In the genomic region with DNA sequence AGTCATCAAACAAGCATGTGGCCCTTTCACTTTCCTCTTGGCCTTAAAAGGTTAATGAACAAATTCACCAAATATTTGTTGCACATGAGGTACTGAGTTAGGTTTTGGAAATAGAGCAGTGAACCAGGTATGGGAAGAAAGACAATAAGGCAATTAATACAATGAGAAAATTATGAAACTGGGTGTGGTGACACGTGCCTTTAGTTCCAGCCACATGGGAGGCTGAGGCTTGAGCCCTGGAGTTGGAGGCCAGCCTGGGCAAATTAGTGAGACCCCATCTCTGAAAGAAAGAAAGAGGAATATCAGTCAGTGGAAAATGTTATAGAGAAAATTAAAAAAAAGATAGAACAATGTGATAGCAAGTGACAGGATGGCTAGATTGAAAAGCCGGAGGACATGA, we compare ENCODE assay signal across 22 cellular contexts. TPM values are rescaled to one million over a fixed set of nuclear protein-coding genes. Genes with fewer than 3 reads are reported as not detected.
DNase-seq lines count a peak whose midpoint lies in the region; ATAC-seq and TF ChIP-seq lines count a peak whose summit lies in the region.
"Had no signal": no experiment of that assay in that cellular context is flagged by ENCODE, and none has a peak within 500 bp of the region (broad histone marks: within the 10 kb centered on the region; RNA-seq: fewer than 3 reads in every experiment).

No MANE protein-coding gene starts in this region.

- no peak for TF ChIP-seq CTCF in GM10248 (IDR thresholded peaks at IDR 0.05; ENCODE audit: control extremely low read depth, extremely low read depth, low read depth, missing control alignments)

- CTCF ChIA-PET in activated naive CD4-positive, alpha-beta T cell treated with anti-CD3 and anti-CD28 coated beads, Interleukin-2, amount 10 ng/mL, durations not matched to agents 7 days and 5 days (lab: Charles Lee), result no interaction called here
- CTCF ChIA-PET in activated naive CD4-positive, alpha-beta T cell treated with anti-CD3 and anti-CD28 coated beads for 36 hours (lab: Charles Lee), result no interaction called here
- CTCF ChIA-PET in GM10248 (lab: Yijun Ruan, JAX), result no interaction called here

- intact Hi-C loops in activated naive CD4-positive, alpha-beta T cell treated with anti-CD3 and anti-CD28 coated beads for 36 hours (cut with micrococcal nuclease), result no loop called here
- intact Hi-C loops in activated T-helper 1 cell treated with anti-CD3 and anti-CD28 coated beads, Interleukin-12 subunit alpha, Interleukin-12 subunit beta, Interleukin-2, Interleukin-4 antibody, amounts not matched to agents 30 ng/mL and 10 ng/mL and 1 ng/mL, durations not matched to agents 14 hours and 24 hours and 36 hours (cut with micrococcal nuclease), result no loop called here

- H3K4me3 Mint-ChIP-seq in activated naive CD4-positive, alpha-beta T cell treated with anti-CD3 and anti-CD28 coated beads, Interleukin-2, amount 10 ng/mL, durations not matched to agents 7 days and 5 days, result no peak overlapping the region
- H3K4me3 Mint-ChIP-seq in activated naive CD4-positive, alpha-beta T cell treated with anti-CD3 and anti-CD28 coated beads for 36 hours, result no peak overlapping the region
- peak overlapping the region; percentile 12 for H3K4me3 Mint-ChIP-seq in activated T-helper 1 cell treated with anti-CD3 and anti-CD28 coated beads, Interleukin-12 subunit alpha, Interleukin-12 subunit beta, Interleukin-2, Interleukin-4 antibody, amounts not matched to agents 30 ng/mL and 10 ng/mL and 1 ng/mL, durations not matched to agents 14 hours and 24 hours and 36 hours
- H3K4me3 Mint-ChIP-seq in activated naive CD8-positive, alpha-beta T cell treated with anti-CD3 and anti-CD28 coated beads for 36 hours, result peak overlapping the region; percentile 82
- H3K4me3 Mint-ChIP-seq in stimulated activated memory B cell treated with anti-CD40 and anti-IgM and Interleukin-4, amounts not matched to agents 10 μg/mL and 1 μg/mL and 100 μg/mL, for 72 hours, result peak overlapping the region; percentile 22
- H3K4me3 Mint-ChIP-seq: HFFc6 had no signal

- POLR2A ChIA-PET in GM10248 (lab: Yijun Ruan, JAX), result no interaction called here

- H3K36me3 Mint-ChIP-seq in activated naive CD4-positive, alpha-beta T cell treated with anti-CD3 and anti-CD28 coated beads, Interleukin-2, amount 10 ng/mL, durations not matched to agents 7 days and 5 days, result no peaks in the 10 kb centered on the region
- H3K36me3 Mint-ChIP-seq in activated naive CD4-positive, alpha-beta T cell treated with anti-CD3 and anti-CD28 coated beads for 36 hours (ENCODE audit: low read depth), result no peaks in the 10 kb centered on the region
- peaks cover 7% of the 10 kb centered on the region for H3K36me3 Mint-ChIP-seq in activated T-helper 1 cell treated with anti-CD3 and anti-CD28 coated beads, Interleukin-12 subunit alpha, Interleukin-12 subunit beta, Interleukin-2, Interleukin-4 antibody, amounts not matched to agents 30 ng/mL and 10 ng/mL and 1 ng/mL, durations not matched to agents 14 hours and 24 hours and 36 hours (ENCODE audit: low read depth)
- peaks cover 32% of the 10 kb centered on the region for H3K36me3 Mint-ChIP-seq in activated naive CD8-positive, alpha-beta T cell treated with anti-CD3 and anti-CD28 coated beads for 36 hours
- H3K36me3 Mint-ChIP-seq in stimulated activated memory B cell treated with anti-CD40 and anti-IgM and Interleukin-4, amounts not matched to agents 10 μg/mL and 1 μg/mL and 100 μg/mL, for 72 hours, result no peaks in the 10 kb centered on the region
- H3K36me3 Mint-ChIP-seq: CD4-positive, alpha-beta memory T cell had no signal

- H3K4me1 Mint-ChIP-seq in activated naive CD4-positive, alpha-beta T cell treated with anti-CD3 and anti-CD28 coated beads, Interleukin-2, amount 10 ng/mL, durations not matched to agents 7 days and 5 days, result no peaks in the 10 kb centered on the region
- peaks cover 10% of the 10 kb centered on the region for H3K4me1 Mint-ChIP-seq in activated naive CD4-positive, alpha-beta T cell treated with anti-CD3 and anti-CD28 coated beads for 36 hours (ENCODE audit: low read depth)
- peaks cover 23% of the 10 kb centered on the region for H3K4me1 Mint-ChIP-seq in activated T-helper 1 cell treated with anti-CD3 and anti-CD28 coated beads, Interleukin-12 subunit alpha, Interleukin-12 subunit beta, Interleukin-2, Interleukin-4 antibody, amounts not matched to agents 30 ng/mL and 10 ng/mL and 1 ng/mL, durations not matched to agents 14 hours and 24 hours and 36 hours (ENCODE audit: low read depth)
- peaks cover 29% of the 10 kb centered on the region for H3K4me1 Mint-ChIP-seq in activated naive CD8-positive, alpha-beta T cell treated with anti-CD3 and anti-CD28 coated beads for 36 hours
- H3K4me1 Mint-ChIP-seq in stimulated activated memory B cell treated with anti-CD40 and anti-IgM and Interleukin-4, amounts not matched to agents 10 μg/mL and 1 μg/mL and 100 μg/mL, for 72 hours, result peaks cover 7% of the 10 kb centered on the region
- H3K4me1 Mint-ChIP-seq: CD4-positive, alpha-beta memory T cell had no signal

- ATAC-seq in stimulated activated memory B cell treated with anti-CD40 and anti-IgM and Interleukin-4, amounts not matched to agents 10 μg/mL and 1 μg/mL and 100 μg/mL, for 72 hours, result no peak
- ATAC-seq: K562 had no signal

- H3K27me3 Mint-ChIP-seq in activated naive CD4-positive, alpha-beta T cell treated with anti-CD3 and anti-CD28 coated beads, Interleukin-2, amount 10 ng/mL, durations not matched to agents 7 days and 5 days, result no peaks in the 10 kb centered on the region
- H3K27me3 Mint-ChIP-seq in activated naive CD4-positive, alpha-beta T cell treated with anti-CD3 and anti-CD28 coated beads for 36 hours (ENCODE audit: low read depth), result no peaks in the 10 kb centered on the region
- no peaks in the 10 kb centered on the region for H3K27me3 Mint-ChIP-seq in activated T-helper 1 cell treated with anti-CD3 and anti-CD28 coated beads, Interleukin-12 subunit alpha, Interleukin-12 subunit beta, Interleukin-2, Interleukin-4 antibody, amounts not matched to agents 30 ng/mL and 10 ng/mL and 1 ng/mL, durations not matched to agents 14 hours and 24 hours and 36 hours (ENCODE audit: insufficient read depth)
- no peaks in the 10 kb centered on the region for H3K27me3 Mint-ChIP-seq in activated naive CD8-positive, alpha-beta T cell treated with anti-CD3 and anti-CD28 coated beads for 36 hours
- H3K27me3 Mint-ChIP-seq in stimulated activated memory B cell treated with anti-CD40 and anti-IgM and Interleukin-4, amounts not matched to agents 10 μg/mL and 1 μg/mL and 100 μg/mL, for 72 hours, result no peaks in the 10 kb centered on the region

- no peak for DNase-seq in activated naive CD4-positive, alpha-beta T cell treated with anti-CD3 and anti-CD28 coated beads, Interleukin-2, amount 10 ng/mL, durations not matched to agents 7 days and 5 days
- no peak for DNase-seq in activated naive CD4-positive, alpha-beta T cell treated with anti-CD3 and anti-CD28 coated beads for 36 hours
- no peak for DNase-seq in activated T-helper 1 cell treated with anti-CD3 and anti-CD28 coated beads, Interleukin-12 subunit alpha, Interleukin-12 subunit beta, Interleukin-2, Interleukin-4 antibody, amounts not matched to agents 30 ng/mL and 10 ng/mL and 1 ng/mL, durations not matched to agents 14 hours and 24 hours and 36 hours (ENCODE audit: low spot score)
- DNase-seq in activated naive CD8-positive, alpha-beta T cell treated with anti-CD3 and anti-CD28 coated beads for 36 hours, result no peak
- DNase-seq in GM10248 (ENCODE audit: extremely low spot score) (no peak), NCI-H1930 (lab: John Stamatoyannopoulos, UW) (no peak)
- DNase-seq: C1 segment of cervical spinal cord; Caco-2; CD4-positive, alpha-beta memory T cell; GDM1; GOT3; HFFc6; MV-4-11; NCI-H1105; NCI-H1436 treated with DMSO at 0.1 percent for 48 hours; NCI-H187 treated with DMSO at 0.1 percent for 48 hours; NCI-H2107; NCI-H446; NCI-H524 treated with DMSO at 0.1 percent for 48 hours; NCI-H774 had no signal

- H3K27ac Mint-ChIP-seq in activated naive CD4-positive, alpha-beta T cell treated with anti-CD3 and anti-CD28 coated beads, Interleukin-2, amount 10 ng/mL, durations not matched to agents 7 days and 5 days, result peak overlapping the region; percentile 59
- no peak overlapping the region for H3K27ac Mint-ChIP-seq in activated naive CD4-positive, alpha-beta T cell treated with anti-CD3 and anti-CD28 coated beads for 36 hours
- H3K27ac Mint-ChIP-seq in activated T-helper 1 cell treated with anti-CD3 and anti-CD28 coated beads, Interleukin-12 subunit alpha, Interleukin-12 subunit beta, Interleukin-2, Interleukin-4 antibody, amounts not matched to agents 30 ng/mL and 10 ng/mL and 1 ng/mL, durations not matched to agents 14 hours and 24 hours and 36 hours, result peak overlapping the region; percentile 69
- peak overlapping the region; percentile 90 for H3K27ac Mint-ChIP-seq in activated naive CD8-positive, alpha-beta T cell treated with anti-CD3 and anti-CD28 coated beads for 36 hours
- peak overlapping the region; percentile 12 for H3K27ac Mint-ChIP-seq in stimulated activated memory B cell treated with anti-CD40 and anti-IgM and Interleukin-4, amounts not matched to agents 10 μg/mL and 1 μg/mL and 100 μg/mL, for 72 hours
- H3K27ac Mint-ChIP-seq: HFFc6 had no signal

- no peaks in the 10 kb centered on the region for H3K9me3 Mint-ChIP-seq in activated naive CD4-positive, alpha-beta T cell treated with anti-CD3 and anti-CD28 coated beads, Interleukin-2, amount 10 ng/mL, durations not matched to agents 7 days and 5 days
- H3K9me3 Mint-ChIP-seq in activated naive CD4-positive, alpha-beta T cell treated with anti-CD3 and anti-CD28 coated beads for 36 hours, result no peaks in the 10 kb centered on the region
- no peaks in the 10 kb centered on the region for H3K9me3 Mint-ChIP-seq in activated T-helper 1 cell treated with anti-CD3 and anti-CD28 coated beads, Interleukin-12 subunit alpha, Interleukin-12 subunit beta, Interleukin-2, Interleukin-4 antibody, amounts not matched to agents 30 ng/mL and 10 ng/mL and 1 ng/mL, durations not matched to agents 14 hours and 24 hours and 36 hours
- H3K9me3 Mint-ChIP-seq in activated naive CD8-positive, alpha-beta T cell treated with anti-CD3 and anti-CD28 coated beads for 36 hours, result no peaks in the 10 kb centered on the region
- H3K9me3 Mint-ChIP-seq in stimulated activated memory B cell treated with anti-CD40 and anti-IgM and Interleukin-4, amounts not matched to agents 10 μg/mL and 1 μg/mL and 100 μg/mL, for 72 hours, result no peaks in the 10 kb centered on the region
- H3K9me3 Mint-ChIP-seq: CD4-positive, alpha-beta memory T cell; HFFc6 had no signal

RNA-seq across cellular contexts. Expression of a gene that starts 8.1 kb away (rescaled TPM):
- total RNA-seq in activated naive CD4-positive, alpha-beta T cell treated with anti-CD3 and anti-CD28 coated beads for 36 hours, result under 1 TPM; 0.31 to 0.64 TPM
- total RNA-seq in activated T-helper 1 cell treated with anti-CD3 and anti-CD28 coated beads, Interleukin-12 subunit alpha, Interleukin-12 subunit beta, Interleukin-2, Interleukin-4 antibody, amounts not matched to agents 30 ng/mL and 10 ng/mL and 1 ng/mL, durations not matched to agents 14 hours and 24 hours and 36 hours, result 12.8 and 14.3 TPM in 2 replicates
- 10 to 100 TPM; 22.3 to 22.4 TPM for total RNA-seq in activated naive CD8-positive, alpha-beta T cell treated with anti-CD3 and anti-CD28 coated beads for 36 hours

Comparison
In these comparisons a context has a peak if more than half of its experiments do, and no peak if none do; other contexts are left out.
1. H3K4me3 Mint-ChIP-seq: peak in activated T-helper 1 cell treated with anti-CD3 and anti-CD28 coated beads, Interleukin-12 subunit alpha, Interleukin-12 subunit beta, Interleukin-2, Interleukin-4 antibody, amounts not matched to agents 30 ng/mL and 10 ng/mL and 1 ng/mL, durations not matched to agents 14 hours and 24 hours and 36 hours (single experiment), activated naive CD8-positive, alpha-beta T cell treated with anti-CD3 and anti-CD28 coated beads for 36 hours (single experiment) and stimulated activated memory B cell treated with anti-CD40 and anti-IgM and Interleukin-4, amounts not matched to agents 10 μg/mL and 1 μg/mL and 100 μg/mL, for 72 hours (single experiment); none in activated naive CD4-positive, alpha-beta T cell treated with anti-CD3 and anti-CD28 coated beads, Interleukin-2, amount 10 ng/mL, durations not matched to agents 7 days and 5 days (single experiment) and activated naive CD4-positive, alpha-beta T cell treated with anti-CD3 and anti-CD28 coated beads for 36 hours (single experiment).